In the genomic region with DNA sequence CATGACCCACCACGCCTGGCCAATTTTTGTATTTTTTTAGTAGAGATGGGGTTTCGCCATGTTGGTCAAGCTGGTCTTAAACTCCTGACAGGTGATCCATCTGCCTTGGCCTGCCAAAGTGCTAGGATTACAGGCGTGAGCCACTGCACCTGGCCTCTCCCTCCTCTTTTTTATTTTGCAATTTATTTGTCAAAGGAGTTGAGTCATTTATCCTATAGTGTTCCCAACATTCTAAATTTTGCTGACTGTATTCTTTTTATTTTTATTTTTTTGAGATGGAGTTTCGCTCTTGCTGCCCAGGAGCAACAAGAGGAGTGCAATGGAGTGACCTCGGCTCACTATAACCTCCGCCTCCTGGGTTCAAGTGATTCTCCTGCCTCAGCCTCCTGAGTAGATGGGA, we compare ENCODE assay signal across 2 cellular contexts.
TF ChIP-seq lines count a peak whose summit lies in the region.

No MANE protein-coding gene starts in this region.

TF ChIP-seq in A549, 52 proteins besides CTCF, POLR2A, EP300 and RAD21:
- TF ChIP-seq MAFK (IDR thresholded peaks at IDR 0.05; ENCODE audit: partially characterized antibody), result peak; percentile 74

TF ChIP-seq in HepG2, 621 proteins besides CTCF, POLR2A, EP300 and RAD21:
- TF ChIP-seq MAFK (conservative IDR thresholded peaks at IDR 0.05 in 1 of 2, IDR thresholded peaks at IDR 0.05 in 1 of 2; ENCODE audit: low read length in 2 of 2) (peak in 1 of 2 experiments; percentile 78; a peak in 2 of 4 replicates), MAFF (IDR thresholded peaks at IDR 0.05; ENCODE audit: low read depth, low read length) (peak; percentile 61)
